ENCODE assay signal across 8 cellular contexts in the genomic region with DNA sequence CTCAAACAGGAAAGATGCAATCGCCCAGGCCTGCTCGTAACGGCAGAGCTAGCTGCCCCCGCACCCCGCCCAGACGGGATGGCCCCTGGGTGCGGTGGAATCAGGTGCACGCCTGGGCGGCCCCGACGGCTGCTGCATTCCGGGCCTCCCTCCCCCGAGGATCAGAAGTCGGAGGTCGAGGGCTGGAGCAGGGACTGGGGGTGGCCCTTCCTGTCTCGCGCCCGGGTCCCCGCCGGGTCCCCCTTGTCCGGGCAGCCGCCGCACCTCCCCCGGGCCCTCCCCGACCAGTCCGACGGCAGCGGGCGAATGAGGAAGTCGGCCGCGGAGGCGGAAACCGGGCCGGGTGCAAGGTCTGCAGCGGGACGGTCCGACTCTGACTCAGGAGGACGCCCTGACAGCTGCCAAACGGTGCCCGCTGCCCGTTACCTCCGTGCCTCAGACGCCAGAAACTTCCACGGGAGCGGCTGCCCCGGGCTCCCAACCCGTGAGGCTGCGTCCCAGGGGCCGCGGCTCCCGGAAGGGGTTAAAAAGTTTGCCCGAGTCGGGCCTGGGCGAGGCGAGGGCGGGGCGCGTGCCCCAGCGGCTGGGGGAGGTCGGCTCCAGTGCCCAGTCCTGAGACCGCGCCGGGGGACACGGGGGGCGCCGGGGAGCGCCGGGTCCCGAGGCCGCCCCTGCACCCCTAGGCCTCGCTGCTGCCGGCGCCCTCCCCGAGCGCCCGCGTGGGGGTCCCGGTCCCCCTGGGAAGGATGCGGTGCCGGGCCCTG. TPM values are rescaled to one million over a fixed set of nuclear protein-coding genes. Genes with fewer than 3 reads are reported as not detected.
DNase-seq lines count a peak whose midpoint lies in the region; ATAC-seq and TF ChIP-seq lines count a peak whose summit lies in the region.

No MANE protein-coding gene starts in this region.

- peaks cover 56% of the 10 kb centered on the region for H3K36me3 Mint-ChIP-seq in Caco-2 (ENCODE audit: insufficient read depth, unreplicated experiment)
- peaks cover 49% of the 10 kb centered on the region for H3K36me3 Mint-ChIP-seq in activated T-helper 17 cell treated with anti-CD3 and anti-CD28 coated beads, Interleukin-2, amount 50 U/mL, for 72 hours (ENCODE audit: low read depth)

- H3K27me3 ChIP-seq in Caco-2 (replicated peaks; ENCODE audit: control insufficient read depth, insufficient read depth, low read length) = no peaks in the 10 kb centered on the region
- H3K27me3 ChIP-seq in trophoblast cell (ENCODE audit: insufficient read depth, low read length) = no peaks in the 10 kb centered on the region

- H3K27me3 Mint-ChIP-seq in Caco-2 (ENCODE audit: insufficient read depth, unreplicated experiment) = no peaks in the 10 kb centered on the region
- no peaks in the 10 kb centered on the region for H3K27me3 Mint-ChIP-seq in activated T-helper 17 cell treated with anti-CD3 and anti-CD28 coated beads, Interleukin-2, amount 50 U/mL, for 72 hours

- POLR2A ChIA-PET in Caco-2 (lab: Charles Lee) = interaction anchor here (0.6 to 2.1 kb wide), 10 partner anchors 12 to 95 kb away, joined by 3 to 26 read pairs (median 7); a partner anchor contains a TSS

- H4K8ac ChIP-seq in trophoblast cell (ENCODE audit: low read depth, low read length) = peak overlapping the region; percentile 57

- peak overlapping the region; percentile 100 for H3K4ac ChIP-seq in trophoblast cell (ENCODE audit: low read depth, low read length)

- H3K23ac ChIP-seq in trophoblast cell (ENCODE audit: low read length) = no peak overlapping the region

- H2BK5ac ChIP-seq in trophoblast cell (ENCODE audit: low read depth, low read length, poor library complexity) = peak overlapping the region; percentile 94

- ATAC-seq in GM21390 (IDR thresholded peaks at IDR 0.05; ENCODE audit: unreplicated experiment) (peak; percentile 24), Right ventricle myocardium superior (ENCODE audit: poor library complexity) (peak; percentile 13), HG03460 (IDR thresholded peaks at IDR 0.05; ENCODE audit: unreplicated experiment) (no peak)
- ATAC-seq in activated T-helper 17 cell treated with anti-CD3 and anti-CD28 coated beads, Interleukin-2, amount 50 U/mL, for 72 hours (replicated peaks) = peak; percentile 15

- peak overlapping the region; percentile 90 for H3K9ac ChIP-seq in trophoblast cell (ENCODE audit: low read length)

- peak overlapping the region; percentile 66 for H3K4me2 ChIP-seq in trophoblast cell (ENCODE audit: low read length)

- H2AK5ac ChIP-seq in trophoblast cell (ENCODE audit: low read length) = peak overlapping the region; percentile 88

- H3K79me1 ChIP-seq in trophoblast cell (ENCODE audit: low read length) = peaks cover 23% of the 10 kb centered on the region

- H2AFZ ChIP-seq in trophoblast cell (ENCODE audit: insufficient read depth, low read length, poor library complexity) = peak overlapping the region; percentile 37

- BruUV-seq in Caco-2 (replicated peaks; lab: Mats Ljungman, UMichigan) = no TSS peak

- no CpG with 5 or more reads among the region's 81 CpGs for WGBS in trophoblast cell (ENCODE audit: extremely low coverage, insufficient coverage, insufficient read length)

- H3K18ac ChIP-seq in trophoblast cell (ENCODE audit: low read length) = peak overlapping the region; percentile 97

- TF ChIP-seq CTCF in Caco-2 (IDR thresholded peaks at IDR 0.05; ENCODE audit: insufficient read depth in 1 of 2, low read depth in 1 of 2, low read length in 1 of 2, severe bottlenecking in 1 of 2, unreplicated experiment in 1 of 2) = no peak

- H2BK120ac ChIP-seq in trophoblast cell (ENCODE audit: insufficient read depth, low read length, poor library complexity) = peak overlapping the region; percentile 75

- H3K4me1 Mint-ChIP-seq in Caco-2 (ENCODE audit: low read depth, unreplicated experiment) = peaks cover 21% of the 10 kb centered on the region
- peaks cover 11% of the 10 kb centered on the region for H3K4me1 Mint-ChIP-seq in activated T-helper 17 cell treated with anti-CD3 and anti-CD28 coated beads, Interleukin-2, amount 50 U/mL, for 72 hours

- H3K14ac ChIP-seq in trophoblast cell (ENCODE audit: low read length) = peak overlapping the region; percentile 93

- H3K4me3 ChIP-seq in Caco-2 (ENCODE audit: low read depth, low read length) (peak overlapping the region; percentile 98), trophoblast cell (ENCODE audit: low read depth, low read length) (peak overlapping the region; percentile 93)

- H3K4me1 ChIP-seq in Caco-2 (peaks cover 21% of the 10 kb centered on the region), trophoblast cell (ENCODE audit: control insufficient read depth in 1 of 2, insufficient read depth in 2 of 2, low read length in 2 of 2) (peaks cover 8 to 12% of the 10 kb centered on the region in 2 experiments)

- DNase-seq in Caco-2 (peak in 1 of 2 experiments; percentile 48), LHCN-M2 (ENCODE audit: low read depth) (peak; percentile 50), Right ventricle myocardium superior (peak; percentile 91), trophoblast cell (peak in 1 of 2 donors; percentile 50), H4 (ENCODE audit: low spot score) (no peak)

- H3K27ac ChIP-seq in trophoblast cell (ENCODE audit: low read depth, low read length) = peak overlapping the region; percentile 94

- H3K27ac Mint-ChIP-seq in Caco-2 (ENCODE audit: unreplicated experiment) = peak overlapping the region; percentile 81
- peak overlapping the region; percentile 99 for H3K27ac Mint-ChIP-seq in activated T-helper 17 cell treated with anti-CD3 and anti-CD28 coated beads, Interleukin-2, amount 50 U/mL, for 72 hours

- no peaks in the 10 kb centered on the region for H3K9me3 Mint-ChIP-seq in Caco-2 (ENCODE audit: unreplicated experiment)
- no peaks in the 10 kb centered on the region for H3K9me3 Mint-ChIP-seq in activated T-helper 17 cell treated with anti-CD3 and anti-CD28 coated beads, Interleukin-2, amount 50 U/mL, for 72 hours

- intact Hi-C loops in Caco-2 (cut with micrococcal nuclease; ENCODE audit: unreplicated experiment) = loop anchor here (1.0 kb wide), 1 partner anchor 19 kb away; no protein-coding TSS in a partner anchor
- intact Hi-C loops in Right ventricle myocardium superior (cut with DNase I) = loop anchor here (5.0 kb wide), 3 partner anchors 65 to 80 kb away; no protein-coding TSS in a partner anchor

- H4K12ac ChIP-seq in trophoblast cell (ENCODE audit: low read depth, low read length) = peak overlapping the region; percentile 58

- H3K9me3 ChIP-seq in Caco-2 = no peaks in the 10 kb centered on the region
- no peaks in the 10 kb centered on the region for H3K9me3 ChIP-seq in trophoblast cell (ENCODE audit: insufficient read depth, low read depth, low read length)

- peak overlapping the region; percentile 33 for H2BK12ac ChIP-seq in trophoblast cell (ENCODE audit: low read length)

- CTCF ChIA-PET in Caco-2 (lab: Charles Lee) = interaction anchor here (1.4 to 1.6 kb wide), 2 partner anchors 12 to 83 kb away, joined by 3 to 5 read pairs; no protein-coding TSS in a partner anchor

- peak overlapping the region; percentile 93 for H4K91ac ChIP-seq in trophoblast cell (ENCODE audit: low read depth, low read length)

- peaks cover 42% of the 10 kb centered on the region for H3K79me2 ChIP-seq in trophoblast cell (ENCODE audit: control insufficient read depth, insufficient read depth, low read length, poor library complexity)

- peak overlapping the region; percentile 94 for H3K4me3 Mint-ChIP-seq in Caco-2 (ENCODE audit: unreplicated experiment)
- peak overlapping the region; percentile 100 for H3K4me3 Mint-ChIP-seq in activated T-helper 17 cell treated with anti-CD3 and anti-CD28 coated beads, Interleukin-2, amount 50 U/mL, for 72 hours

- H3K36me3 ChIP-seq in Caco-2 (ENCODE audit: control insufficient read depth, insufficient read depth, low read length) (no peaks in the 10 kb centered on the region; the same call in 1 of the 2 replicates), trophoblast cell (ENCODE audit: control insufficient read depth in 1 of 2, insufficient read depth in 2 of 2, low read length in 2 of 2) (peaks cover 10 to 27% of the 10 kb centered on the region in 2 experiments)

RNA-seq across cellular contexts. Expression of a gene that starts 0.7 kb away (rescaled TPM):
- total RNA-seq in Caco-2 (2022) (513 and 539 TPM in 2 replicates), LHCN-M2 (2014; rRNA removed) (481 and 492 TPM in 2 replicates), Right ventricle myocardium superior (138 TPM)
- polyA plus RNA-seq in LHCN-M2 (2012) = 762 TPM
- total RNA-seq in activated T-helper 17 cell treated with anti-CD3 and anti-CD28 coated beads, Interleukin-2, amount 50 U/mL, for 72 hours = 100 to 1,000 TPM; 782 to 800 TPM
- polyA plus RNA-seq in trophoblast cell (2013) = 280 and 288 TPM in 2 replicates
- 57.5 and 82.9 TPM in 2 replicates for total RNA-seq in H4 (2014; rRNA removed; shearing (Covaris generic))
